1 cellular context compared by ENCODE assay signal in the genomic region with DNA sequence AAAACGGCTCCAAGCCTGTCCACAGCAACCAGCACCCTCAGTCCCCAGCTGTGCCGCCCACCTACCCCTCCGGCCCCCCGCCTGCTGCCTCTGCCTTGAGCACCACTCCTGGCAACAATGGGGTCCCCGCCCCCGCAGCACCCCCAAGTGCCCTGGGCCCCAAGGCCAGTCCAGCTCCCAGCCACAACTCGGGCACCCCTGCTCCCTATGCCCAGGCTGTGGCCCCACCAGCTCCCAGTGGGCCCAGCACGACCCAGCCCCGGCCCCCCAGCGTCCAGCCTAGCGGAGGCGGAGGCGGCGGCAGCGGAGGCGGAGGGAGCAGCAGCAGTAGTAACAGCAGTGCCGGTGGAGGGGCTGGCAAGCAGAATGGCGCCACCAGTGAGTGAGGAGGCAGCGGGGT.
TF ChIP-seq lines count a peak whose summit lies in the region.

No MANE protein-coding gene starts in this region.

TF ChIP-seq in GM12878, 131 proteins besides CTCF, POLR2A, EP300 and RAD21:
- no peak for TF ChIP-seq SIN3A (IDR thresholded peaks at IDR 0.05; ENCODE audit: low read depth, low read length)
- TF ChIP-seq, protein P1, sequence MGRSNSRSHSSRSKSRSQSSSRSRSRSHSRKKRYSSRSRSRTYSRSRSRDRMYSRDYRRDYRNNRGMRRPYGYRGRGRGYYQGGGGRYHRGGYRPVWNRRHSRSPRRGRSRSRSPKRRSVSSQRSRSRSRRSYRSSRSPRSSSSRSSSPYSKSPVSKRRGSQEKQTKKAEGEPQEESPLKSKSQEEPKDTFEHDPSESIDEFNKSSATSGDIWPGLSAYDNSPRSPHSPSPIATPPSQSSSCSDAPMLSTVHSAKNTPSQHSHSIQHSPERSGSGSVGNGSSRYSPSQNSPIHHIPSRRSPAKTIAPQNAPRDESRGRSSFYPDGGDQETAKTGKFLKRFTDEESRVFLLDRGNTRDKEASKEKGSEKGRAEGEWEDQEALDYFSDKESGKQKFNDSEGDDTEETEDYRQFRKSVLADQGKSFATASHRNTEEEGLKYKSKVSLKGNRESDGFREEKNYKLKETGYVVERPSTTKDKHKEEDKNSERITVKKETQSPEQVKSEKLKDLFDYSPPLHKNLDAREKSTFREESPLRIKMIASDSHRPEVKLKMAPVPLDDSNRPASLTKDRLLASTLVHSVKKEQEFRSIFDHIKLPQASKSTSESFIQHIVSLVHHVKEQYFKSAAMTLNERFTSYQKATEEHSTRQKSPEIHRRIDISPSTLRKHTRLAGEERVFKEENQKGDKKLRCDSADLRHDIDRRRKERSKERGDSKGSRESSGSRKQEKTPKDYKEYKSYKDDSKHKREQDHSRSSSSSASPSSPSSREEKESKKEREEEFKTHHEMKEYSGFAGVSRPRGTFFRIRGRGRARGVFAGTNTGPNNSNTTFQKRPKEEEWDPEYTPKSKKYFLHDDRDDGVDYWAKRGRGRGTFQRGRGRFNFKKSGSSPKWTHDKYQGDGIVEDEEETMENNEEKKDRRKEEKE (IDR thresholded peaks at IDR 0.05) = no peak
- no peak for TF ChIP-seq CEBPB (IDR thresholded peaks at IDR 0.05; ENCODE audit: borderline replicate concordance in 1 of 2, low read depth in 2 of 2, low read length in 2 of 2)
TF ChIP-seq in GM12878: peak in this region for 0.
